In the genomic region with DNA sequence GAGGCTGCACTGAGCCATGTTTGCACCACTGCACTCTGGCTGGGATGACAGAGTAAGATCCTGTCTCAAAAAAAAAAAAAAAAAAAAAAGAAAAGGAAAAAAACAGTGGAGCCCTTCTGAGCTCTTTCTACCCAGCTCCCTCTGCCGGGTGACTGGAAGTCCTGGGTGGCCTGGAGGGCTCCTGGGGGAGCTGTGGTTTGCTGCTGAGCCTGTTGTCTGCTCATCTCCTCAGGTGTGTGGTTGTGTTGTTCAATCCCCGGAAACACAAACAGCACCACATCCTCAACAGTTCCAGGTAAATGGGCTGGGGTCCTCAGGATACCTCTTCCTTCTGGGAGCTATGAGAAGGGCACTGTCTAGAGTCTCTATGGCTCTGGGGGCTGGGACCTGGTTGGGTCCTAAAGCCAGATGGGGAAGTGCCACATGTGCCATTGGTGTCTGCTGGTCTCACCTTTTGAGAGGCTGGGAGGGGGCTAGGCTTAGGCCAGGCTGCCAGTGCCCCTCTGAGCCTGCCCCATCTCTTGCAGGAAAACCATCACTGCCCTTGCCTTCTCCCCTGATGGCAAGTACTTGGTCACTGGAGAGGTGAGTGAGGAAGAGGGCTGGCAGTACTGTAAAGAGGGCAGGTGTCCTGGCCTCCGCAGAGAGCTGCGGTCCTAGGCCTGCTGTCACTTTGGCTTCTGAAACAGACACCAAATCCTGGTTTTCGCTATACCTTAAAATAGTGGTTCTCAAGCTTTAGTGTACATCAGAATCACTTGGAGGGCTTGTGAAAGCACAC, we compare ENCODE assay signal across 11 cellular contexts. TPM values are rescaled to one million over a fixed set of nuclear protein-coding genes. Genes with fewer than 3 reads are reported as not detected.
DNase-seq lines count a peak whose midpoint lies in the region; ATAC-seq and TF ChIP-seq lines count a peak whose summit lies in the region.
"Had no signal": no experiment of that assay in that cellular context is flagged by ENCODE, and none has a peak within 500 bp of the region (broad histone marks: within the 10 kb centered on the region; RNA-seq: fewer than 3 reads in every experiment).

No MANE protein-coding gene starts in this region.

- no peaks in the 10 kb centered on the region for H3K79me2 ChIP-seq in SK-N-SH (ENCODE audit: insufficient read depth)

- H3F3A ChIP-seq in SK-N-SH (replicated peaks; ENCODE audit: insufficient read depth): no peaks in the 10 kb centered on the region

- H2AFZ ChIP-seq in SK-N-SH (ENCODE audit: low read depth): no peak overlapping the region

- H3K9me3 ChIP-seq in SK-N-SH (no peaks in the 10 kb centered on the region), T-helper 17 cell (ENCODE audit: control insufficient read depth, low read length, poor library complexity, severe bottlenecking) (no peaks in the 10 kb centered on the region), SJCRH30 (replicated peaks) (no peaks in the 10 kb centered on the region)
- H3K9me3 ChIP-seq: uterus had no signal

- peaks cover 0 to 10% of the 10 kb centered on the region in 2 experiments; a peak in 1 of 4 replicates for H3K4me1 ChIP-seq in SK-N-SH (ENCODE audit: control insufficient read depth in 1 of 2, insufficient read depth in 2 of 2, low read depth in 1 of 2, low read length in 1 of 2)
- H3K4me1 ChIP-seq in SJCRH30: peaks cover 5% of the 10 kb centered on the region; the same call in 1 of the 2 replicates
- H3K4me1 ChIP-seq: uterus had no signal

- no peaks in the 10 kb centered on the region for H3K9me2 ChIP-seq in SK-N-SH

- H3K27ac ChIP-seq in SK-N-SH (ENCODE audit: low read depth in 2 of 2, low read length in 1 of 2): no peak overlapping the region
- no peak overlapping the region for H3K27ac ChIP-seq in SJCRH30
- H3K27ac ChIP-seq: uterus, VCaP had no signal

- CTCF ChIA-PET in SK-N-SH (lab: Yijun Ruan, JAX): interaction anchor here (0.6 to 5.3 kb wide), 35 partner anchors 9 to 347 kb away, joined by 3 to 114 read pairs (median 5); a partner anchor contains a TSS

- POLR2A ChIA-PET in SK-N-SH (lab: Yijun Ruan, JAX): interaction anchor here (4.2 kb wide), 1 partner anchor 37 kb away, joined by 13 read pairs; a partner anchor contains a TSS

- no peak for TF ChIP-seq EP300 in SK-N-SH (IDR thresholded peaks at IDR 0.05; ENCODE audit: borderline replicate concordance in 1 of 2, low read depth in 1 of 2, low read length in 1 of 2)

- H3K9ac ChIP-seq in SK-N-SH: no peak overlapping the region

- 96% methylated on average over 5 of the region's 5 CpGs for WGBS in SK-N-SH (ENCODE audit: low lambda C conversion rate)

- no peaks in the 10 kb centered on the region for H3K27me3 ChIP-seq in SK-N-SH (ENCODE audit: insufficient read depth)
- no peaks in the 10 kb centered on the region for H3K27me3 ChIP-seq in SJCRH30
- H3K27me3 ChIP-seq: uterus had no signal

- H3K4me3 Mint-ChIP-seq in T-helper 17 cell: peak overlapping the region; percentile 43
- H3K4me3 Mint-ChIP-seq: activated naive CD8-positive, alpha-beta T cell treated with anti-CD3 and anti-CD28 coated beads, Interleukin-2, amount 50 U/mL, for 24 hours had no signal

- H3K4me2 ChIP-seq in SK-N-SH: no peak overlapping the region

- H4K20me1 ChIP-seq in SK-N-SH (ENCODE audit: insufficient read depth): no peaks in the 10 kb centered on the region

- H3K36me3 Mint-ChIP-seq in T-helper 17 cell (ENCODE audit: low read depth): no peaks in the 10 kb centered on the region

- H3K4me1 Mint-ChIP-seq in T-helper 17 cell: peaks cover 19% of the 10 kb centered on the region

- H3K36me3 ChIP-seq in SK-N-SH (replicated peaks in 1 of 2; ENCODE audit: control insufficient read depth in 1 of 2, insufficient read depth in 2 of 2, low read length in 1 of 2): peaks cover 0 to 21% of the 10 kb centered on the region in 2 experiments
- H3K36me3 ChIP-seq in SJCRH30: 0 out of 2 replicates have a peak, but pooled peaks cover 1% of the 10 kb centered on the region
- H3K36me3 ChIP-seq: uterus had no signal

- no peak overlapping the region for H3K4me3 ChIP-seq in SK-N-SH (ENCODE audit: low read depth in 2 of 2, low read length in 1 of 2)
- no peak overlapping the region for H3K4me3 ChIP-seq in SJCRH30
- H3K4me3 ChIP-seq: uterus had no signal

- no peak overlapping the region for H3K27ac Mint-ChIP-seq in T-helper 17 cell
- H3K27ac Mint-ChIP-seq: activated naive CD8-positive, alpha-beta T cell treated with anti-CD3 and anti-CD28 coated beads, Interleukin-2, amount 50 U/mL, for 24 hours had no signal

- TF ChIP-seq CTCF in SK-N-SH (IDR thresholded peaks at IDR 0.05) (no peak), GM12872 (IDR thresholded peaks at IDR 0.05; ENCODE audit: insufficient read depth, low read depth, low read length) (0 out of 3 replicates have a peak, but pooled peaks have one; percentile 18), GM10266 (IDR thresholded peaks at IDR 0.05; ENCODE audit: control insufficient read depth, insufficient read depth, low read depth, missing control alignments) (no peak)

- no peaks in the 10 kb centered on the region for H3K27me3 Mint-ChIP-seq in T-helper 17 cell
- H3K27me3 Mint-ChIP-seq: activated naive CD8-positive, alpha-beta T cell treated with anti-CD3 and anti-CD28 coated beads, Interleukin-2, amount 50 U/mL, for 24 hours had no signal

- peak; percentile 23 for ATAC-seq in SK-N-SH treated with all-trans-retinoic acid at 6 μM for 48 hours
- ATAC-seq in T-helper 17 cell: no peak
- peak; percentile 27 for ATAC-seq in left lobe of liver

- no peak for TF ChIP-seq RAD21 in SK-N-SH (IDR thresholded peaks at IDR 0.05; ENCODE audit: low read length)

- DNase-seq in SK-N-SH (no peak), T-helper 17 cell (no peak), left lobe of liver (ENCODE audit: low spot score) (no peak), GM10266 (ENCODE audit: extremely low spot score) (no peak), GOT3 (lab: John Stamatoyannopoulos, UW) (no peak), SJCRH30 (no peak)

TF ChIP-seq in SK-N-SH treated with all-trans-retinoic acid at 6 μM for 48 hours, 23 proteins besides CTCF, POLR2A, EP300 and RAD21 (continues in another document):
- TF ChIP-seq TCF4 (CRISPR knock-in tag; IDR thresholded peaks at IDR 0.05; ENCODE audit: borderline replicate concordance) (no peak), ZNF8 (CRISPR knock-in tag; IDR thresholded peaks at IDR 0.05) (no peak), ZNF70 (CRISPR knock-in tag; IDR thresholded peaks at IDR 0.05) (no peak), BACH2 (CRISPR knock-in tag; IDR thresholded peaks at IDR 0.05; ENCODE audit: borderline replicate concordance) (no peak), CSDC2 (CRISPR knock-in tag; IDR thresholded peaks at IDR 0.05) (no peak), PPARA (CRISPR knock-in tag; IDR thresholded peaks at IDR 0.05; ENCODE audit: borderline replicate concordance) (no peak)
- TF ChIP-seq, protein P1, sequence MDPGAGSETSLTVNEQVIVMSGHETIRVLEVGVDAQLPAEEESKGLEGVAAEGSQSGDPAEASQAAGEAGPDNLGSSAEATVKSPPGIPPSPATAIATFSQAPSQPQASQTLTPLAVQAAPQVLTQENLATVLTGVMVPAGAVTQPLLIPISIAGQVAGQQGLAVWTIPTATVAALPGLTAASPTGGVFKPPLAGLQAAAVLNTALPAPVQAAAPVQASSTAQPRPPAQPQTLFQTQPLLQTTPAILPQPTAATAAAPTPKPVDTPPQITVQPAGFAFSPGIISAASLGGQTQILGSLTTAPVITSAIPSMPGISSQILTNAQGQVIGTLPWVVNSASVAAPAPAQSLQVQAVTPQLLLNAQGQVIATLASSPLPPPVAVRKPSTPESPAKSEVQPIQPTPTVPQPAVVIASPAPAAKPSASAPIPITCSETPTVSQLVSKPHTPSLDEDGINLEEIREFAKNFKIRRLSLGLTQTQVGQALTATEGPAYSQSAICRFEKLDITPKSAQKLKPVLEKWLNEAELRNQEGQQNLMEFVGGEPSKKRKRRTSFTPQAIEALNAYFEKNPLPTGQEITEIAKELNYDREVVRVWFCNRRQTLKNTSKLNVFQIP (CRISPR knock-in tag; IDR thresholded peaks at IDR 0.05; ENCODE audit: borderline replicate concordance, low read depth): no peak

TF ChIP-seq in SK-N-SH, 30 proteins besides CTCF, POLR2A, EP300 and RAD21 (continues in another document):
- TF ChIP-seq, protein P2, sequence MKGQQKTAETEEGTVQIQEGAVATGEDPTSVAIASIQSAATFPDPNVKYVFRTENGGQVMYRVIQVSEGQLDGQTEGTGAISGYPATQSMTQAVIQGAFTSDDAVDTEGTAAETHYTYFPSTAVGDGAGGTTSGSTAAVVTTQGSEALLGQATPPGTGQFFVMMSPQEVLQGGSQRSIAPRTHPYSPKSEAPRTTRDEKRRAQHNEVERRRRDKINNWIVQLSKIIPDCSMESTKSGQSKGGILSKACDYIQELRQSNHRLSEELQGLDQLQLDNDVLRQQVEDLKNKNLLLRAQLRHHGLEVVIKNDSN (IDR thresholded peaks at IDR 0.05; ENCODE audit: borderline replicate concordance, low read depth): no peak
- TF ChIP-seq FOXJ3 (CRISPR knock-in tag; IDR thresholded peaks at IDR 0.05) (no peak), SMC3 (IDR thresholded peaks at IDR 0.05; ENCODE audit: low read depth, low read length) (no peak), MXI1 (IDR thresholded peaks at IDR 0.05; ENCODE audit: low read depth, low read length) (no peak), MEF2A (IDR thresholded peaks at IDR 0.05; ENCODE audit: borderline replicate concordance, low read depth) (no peak), FOXM1 (IDR thresholded peaks at IDR 0.05; ENCODE audit: low read depth) (no peak), YY1 (IDR thresholded peaks at IDR 0.05; ENCODE audit: low read depth) (no peak), NFIC (IDR thresholded peaks at IDR 0.05; ENCODE audit: borderline replicate concordance) (no peak), SIN3A (IDR thresholded peaks at IDR 0.05; ENCODE audit: borderline replicate concordance, low read depth, low read length) (no peak)

RNA-seq across cellular contexts. Expression of a gene that starts 17.1 kb away (rescaled TPM):
- polyA plus RNA-seq in SK-N-SH (2012; rRNA removed): 6.5 and 6.8 TPM in 2 replicates
- 3.5 and 4.6 TPM in 2 replicates for polyA plus RNA-seq in SK-N-SH (2012; cell fraction: cytosol; rRNA removed)
- 12.7 and 12.9 TPM in 2 replicates for polyA plus RNA-seq in SK-N-SH (2012; cell fraction: nucleus; rRNA removed)
- total RNA-seq in T-helper 17 cell: 10 to 100 TPM; 26.7 to 35.6 TPM
- total RNA-seq in left lobe of liver: 8.9 TPM
- 7.0 and 7.5 TPM in 2 replicates for total RNA-seq in SJCRH30 (2014; rRNA removed; shearing (Covaris generic))

RNA-seq across cellular contexts. Expression of a gene that starts 27.8 kb away (rescaled TPM):
- 5.3 and 6.1 TPM in 2 replicates for polyA plus RNA-seq in SK-N-SH (2012; rRNA removed)
- polyA plus RNA-seq in SK-N-SH (2012; cell fraction: cytosol; rRNA removed): 1.1 and 1.2 TPM in 2 replicates
- 38.2 and 48.8 TPM in 2 replicates for polyA plus RNA-seq in SK-N-SH (2012; cell fraction: nucleus; rRNA removed)
- total RNA-seq in T-helper 17 cell: 10 to 100 TPM; 23.1 to 34.8 TPM
- 5.9 TPM for total RNA-seq in left lobe of liver
- total RNA-seq in SJCRH30 (2014; rRNA removed; shearing (Covaris generic)): 3.0 and 7.2 TPM in 2 replicates

RNA-seq across cellular contexts. Expression of a gene that starts 36.6 kb away (rescaled TPM):
- 5.2 and 6.7 TPM in 2 replicates for polyA plus RNA-seq in SK-N-SH (2012; rRNA removed)
- polyA plus RNA-seq in SK-N-SH (2012; cell fraction: cytosol; rRNA removed): 2.0 and 3.1 TPM in 2 replicates
- 28.0 and 28.2 TPM in 2 replicates for polyA plus RNA-seq in SK-N-SH (2012; cell fraction: nucleus; rRNA removed)
- total RNA-seq in T-helper 17 cell (10 to 100 TPM; 30.2 to 34.6 TPM), left lobe of liver (6.6 TPM)
- 10.9 and 14.5 TPM in 2 replicates for total RNA-seq in SJCRH30 (2014; rRNA removed; shearing (Covaris generic))
